Comparison of ENCODE assay signal across 22 cellular contexts in genomic region chr13:61110804-61111203, GRCh38.
DNase-seq lines count a peak whose midpoint lies in the region; ATAC-seq, FAIRE-seq and TF ChIP-seq lines count a peak whose summit lies in the region.
"Had no signal": no experiment of that assay in that cellular context is flagged by ENCODE, and none has a peak within 500 bp of the region (broad histone marks: within the 10 kb centered on the region; RNA-seq: fewer than 3 reads in every experiment).

No MANE protein-coding gene starts in this region.

- TF ChIP-seq CTCF in PC-3 (conservative IDR thresholded peaks at IDR 0.05; ENCODE audit: low read depth, low read length): no peak
- no peak for TF ChIP-seq CTCF in bronchial epithelial cell (IDR thresholded peaks at IDR 0.05; ENCODE audit: insufficient read depth, low read length, severe bottlenecking)
- no peak for TF ChIP-seq CTCF in keratinocyte (optimal IDR thresholded peaks at IDR 0.05 in 1 of 3, IDR thresholded peaks at IDR 0.05 in 1 of 3, conservative IDR thresholded peaks at IDR 0.05 in 1 of 3; ENCODE audit: extremely low read depth in 1 of 3, insufficient read depth in 2 of 3, low read length in 3 of 3)

- H3K9me3 ChIP-seq in PC-3 (ENCODE audit: low read length) (no peaks in the 10 kb centered on the region), keratinocyte (ENCODE audit: control insufficient read depth, low read depth, low read length) (peaks cover 2% of the 10 kb centered on the region)
- H3K9me3 ChIP-seq: A549, BE2C had no signal

- peak; percentile 10 for DNase-seq in HTR-8/SVneo (ENCODE audit: insufficient read length, low spot score)
- peak; percentile 63 for DNase-seq in PC-3
- DNase-seq in bronchial epithelial cell (ENCODE audit: low read depth): peak; percentile 22
- DNase-seq in keratinocyte (ENCODE audit: low read depth, low spot score): peak; percentile 5
- DNase-seq in activated CD4-positive, alpha-beta T cell treated with anti-CD3 and anti-CD28 coated beads, Interleukin-2, amount 50 U/mL, for 48 hours: no peak
- DNase-seq: BE2C; DMS79 treated with DMSO at 0.1 percent for 48 hours; H7; HFFc6; MV-4-11; NCI-H1105 treated with DMSO at 0.1 percent for 48 hours; NCI-H2081; NCI-H748 treated with DMSO at 0.1 percent for 48 hours; NK-92 treated with Interleukin-12 subunit alpha and Interleukin-12 subunit beta, amount 100 ng/mL, for 24 hours; Peyer's patch; Right ventricle myocardium superior; T-cell had no signal

- dilution Hi-C loops in keratinocyte (cut with MboI; ENCODE audit: extremely low pct_ligation_motif_present, low sequenced_read_pairs): no loop called here

- H2AFZ ChIP-seq in PC-3 (ENCODE audit: low read length) (no peak overlapping the region), keratinocyte (ENCODE audit: control insufficient read depth, low read length) (no peak overlapping the region)

- POLR2A ChIA-PET in PC-3 (lab: Charles Lee; ENCODE audit: unreplicated experiment): interaction anchor here (0.7 kb wide), 1 partner anchor 17 kb away, joined by 4 read pairs; no protein-coding TSS in a partner anchor

- no peaks in the 10 kb centered on the region for H3F3A ChIP-seq in PC-3 (ENCODE audit: low read length, unreplicated experiment)

- H3K36me3 ChIP-seq in PC-3 (ENCODE audit: low read depth, low read length) (no peaks in the 10 kb centered on the region), bronchial epithelial cell (ENCODE audit: control insufficient read depth, insufficient read depth, low read length) (no peaks in the 10 kb centered on the region), keratinocyte (ENCODE audit: control insufficient read depth in 2 of 2, extremely low read depth in 1 of 2, insufficient read depth in 2 of 2, low read length in 2 of 2) (no peaks in the 10 kb centered on the region)
- H3K36me3 ChIP-seq: BE2C, Peyer's patch had no signal

- H3K4me1 ChIP-seq in PC-3 (ENCODE audit: insufficient read depth, low read length): peaks cover 13% of the 10 kb centered on the region; the same call in 1 of the 2 replicates
- no peaks in the 10 kb centered on the region for H3K4me1 ChIP-seq in keratinocyte (ENCODE audit: control insufficient read depth, extremely low read depth, insufficient read depth, low read length)
- H3K4me1 ChIP-seq: A549, BE2C, Peyer's patch had no signal

- H3K79me2 ChIP-seq in PC-3 (ENCODE audit: low read length): no peaks in the 10 kb centered on the region
- H3K79me2 ChIP-seq in keratinocyte (ENCODE audit: control insufficient read depth, insufficient read depth, low read length): no peaks in the 10 kb centered on the region

- H3K27ac ChIP-seq in PC-3 (ENCODE audit: low read length) (no peak overlapping the region), keratinocyte (ENCODE audit: control insufficient read depth, insufficient read depth, low read length) (no peak overlapping the region)
- H3K27ac ChIP-seq: A549, Peyer's patch, SK-N-MC had no signal

- no peak overlapping the region for H3K9ac ChIP-seq in PC-3 (ENCODE audit: low read length)
- no peak overlapping the region for H3K9ac ChIP-seq in keratinocyte (ENCODE audit: control insufficient read depth, extremely low read depth, insufficient read depth, low read length)

- H3K4me3 ChIP-seq in PC-3 (ENCODE audit: low read length) (no peak overlapping the region), bronchial epithelial cell (ENCODE audit: low read depth, low read length) (no peak overlapping the region), keratinocyte (ENCODE audit: control insufficient read depth in 2 of 3, extremely low read depth in 1 of 3, insufficient read depth in 2 of 3, low read depth in 1 of 3, low read length in 3 of 3) (no peak overlapping the region)
- H3K4me3 ChIP-seq: A549, Peyer's patch, SK-N-MC had no signal

- peak; percentile 85 for ATAC-seq in PC-3
- no peak for ATAC-seq in HG02610 (IDR thresholded peaks at IDR 0.05; ENCODE audit: unreplicated experiment)
- no peak for ATAC-seq in GM21515 (IDR thresholded peaks at IDR 0.05; ENCODE audit: unreplicated experiment)
- no peak for ATAC-seq in HG03520 (IDR thresholded peaks at IDR 0.05; ENCODE audit: unreplicated experiment)
- ATAC-seq: A549, T-cell had no signal

- intact Hi-C loops in PC-3 (cut with micrococcal nuclease): no loop called here

- BruUV-seq in PC-3 (replicated peaks; lab: Mats Ljungman, UMichigan): no TSS peak

- no peaks in the 10 kb centered on the region for H3K27me3 ChIP-seq in PC-3 (ENCODE audit: low read length)
- H3K27me3 ChIP-seq in bronchial epithelial cell (ENCODE audit: control insufficient read depth, insufficient read depth, low read length): no peaks in the 10 kb centered on the region
- no peaks in the 10 kb centered on the region for H3K27me3 ChIP-seq in keratinocyte (ENCODE audit: control insufficient read depth, extremely low read depth, insufficient read depth, low read length)
- H3K27me3 ChIP-seq: BE2C, Peyer's patch had no signal

- CTCF ChIA-PET in PC-3 (lab: Charles Lee): no interaction called here

- H3K4me2 ChIP-seq in PC-3 (ENCODE audit: low read length): no peak overlapping the region
- no peak overlapping the region for H3K4me2 ChIP-seq in keratinocyte (ENCODE audit: control insufficient read depth, extremely low read depth, insufficient read depth, low read depth, low read length)
- H3K4me2 ChIP-seq: A549 had no signal

- FAIRE-seq in HTR-8/SVneo (lab: Jason Lieb, UNC) (no peak), bronchial epithelial cell (lab: Jason Lieb, UNC) (no peak), keratinocyte (lab: Jason Lieb, UNC) (no peak)
- FAIRE-seq: A549 had no signal

- no peaks in the 10 kb centered on the region for H3K9me2 ChIP-seq in PC-3 (replicated peaks; ENCODE audit: low read length)

- H4K20me1 ChIP-seq in PC-3 (ENCODE audit: low read length): no peaks in the 10 kb centered on the region
- H4K20me1 ChIP-seq in keratinocyte (ENCODE audit: control insufficient read depth, extremely low read depth, insufficient read depth, low read length): no peaks in the 10 kb centered on the region

- no peaks in the 10 kb centered on the region for H3K9me1 ChIP-seq in keratinocyte (ENCODE audit: control insufficient read depth, extremely low read depth, insufficient read depth, low read length)

Comparison
In these comparisons a context has a peak if more than half of its experiments do, and no peak if none do; other contexts are left out.
1. DNase-seq: peak in HTR-8/SVneo (single experiment), PC-3 (single experiment), bronchial epithelial cell (single experiment) and keratinocyte (single experiment); none in activated CD4-positive, alpha-beta T cell treated with anti-CD3 and anti-CD28 coated beads, Interleukin-2, amount 50 U/mL, for 48 hours (0 of 2).